ENCODE assay signal across 23 cellular contexts in genomic region chr2:196191541-196191940, GRCh38.
"Had no signal": no experiment of that assay in that cellular context is flagged by ENCODE, and none has a peak within 500 bp of the region (broad histone marks: within the 10 kb centered on the region; RNA-seq: fewer than 3 reads in every experiment).

No MANE protein-coding gene starts in this region.

- H3K27ac ChIP-seq: body of pancreas, hepatocyte, left ventricle myocardium inferior, neutrophil, ovary, thoracic aorta, vagina, WERI-Rb-1 had no signal

- H3K79me2 ChIP-seq: hepatocyte had no signal

- H3K27me3 Mint-ChIP-seq: type B pancreatic cell had no signal

- H3K9me3 Mint-ChIP-seq: nephron, type B pancreatic cell had no signal

- H3K4me1 ChIP-seq: body of pancreas, left ventricle myocardium inferior, vagina had no signal

- H3K27me3 ChIP-seq: body of pancreas, hepatocyte, neutrophil, ovary, vagina had no signal

- H3K36me3 ChIP-seq: left ventricle myocardium inferior, neutrophil, ovary, thoracic aorta, vagina, WERI-Rb-1 had no signal

- H3K4me1 Mint-ChIP-seq: nephron had no signal

- H3K27ac Mint-ChIP-seq: mesothelial cell of epicardium, nephron, type B pancreatic cell had no signal

- DNase-seq: activated CD4-positive, alpha-beta T cell treated with anti-CD3 and anti-CD28 coated beads, Interleukin-2, amount 50 U/mL, for 1 hour; activated CD4-positive, CD25-positive, alpha-beta regulatory T cell treated with anti-CD3 and anti-CD28 coated beads, Interleukin-2, amount 50 U/mL, for 72 hours; activated naive CD4-positive, alpha-beta T cell treated with Interleukin-2 at 50 U/mL for 16 hours; activated T-cell treated with anti-CD3 and anti-CD28 coated beads, Interleukin-2, amount 50 U/mL, for 1 hour; anterior cingulate cortex; body of pancreas; effector CD8-positive, alpha-beta T cell; erythroblast; foreskin melanocyte; kidney glomerular epithelial cell; left ventricle myocardium inferior; ovary; right cardiac atrium; stimulated activated CD4-positive, alpha-beta T cell treated with anti-CD3 and anti-CD28 coated beads, Interleukin-4, amount 100 ng/mL, for 24 hours; stimulated activated naive CD4-positive, alpha-beta T cell treated with Interleukin-2 at 50 U/mL for 16 hours; WERI-Rb-1 had no signal

- ATAC-seq: body of pancreas, right cardiac atrium had no signal

- H2AFZ ChIP-seq: hepatocyte had no signal

- H3K9me3 ChIP-seq: body of pancreas, left ventricle myocardium inferior, neutrophil, ovary, thoracic aorta, vagina had no signal

- H3K4me3 Mint-ChIP-seq: mesothelial cell of epicardium, nephron, type B pancreatic cell had no signal

- H3K36me3 Mint-ChIP-seq: mesothelial cell of epicardium, type B pancreatic cell had no signal

- H3K4me2 ChIP-seq: hepatocyte had no signal

- H3K4me3 ChIP-seq: body of pancreas, hepatocyte, left ventricle myocardium inferior, ovary, thoracic aorta, vagina had no signal
